14 cellular contexts compared by ENCODE assay signal in the genomic region with DNA sequence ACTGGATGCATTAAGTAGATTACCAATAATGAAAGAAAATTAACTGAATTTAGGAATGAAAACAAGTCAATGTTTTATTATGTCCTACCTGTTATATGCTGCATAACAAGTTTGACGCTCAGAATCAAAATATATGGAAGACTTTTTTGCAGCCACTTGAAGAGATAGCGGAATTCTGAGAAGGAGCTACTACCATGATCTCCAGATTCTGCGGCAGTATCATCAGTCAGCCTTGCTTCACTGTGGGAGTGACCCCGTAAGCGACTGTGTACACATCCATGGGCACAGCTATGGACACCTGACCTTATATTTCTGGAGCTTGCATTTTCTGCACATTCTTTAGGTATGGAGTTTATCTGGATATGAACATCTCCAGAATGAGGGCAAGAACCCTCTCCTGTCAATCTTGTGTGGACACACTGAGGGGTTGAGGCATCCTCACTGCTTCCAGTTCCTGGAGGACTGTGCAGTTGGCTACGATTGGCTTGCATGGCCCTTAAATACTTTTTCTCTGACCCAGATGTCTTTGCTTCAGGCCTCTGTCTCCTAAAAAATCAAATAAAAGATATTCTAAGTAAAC. TPM values are rescaled to one million over a fixed set of nuclear protein-coding genes. Genes with fewer than 3 reads are reported as not detected.
DNase-seq lines count a peak whose midpoint lies in the region; ATAC-seq and TF ChIP-seq lines count a peak whose summit lies in the region.
"Had no signal": no experiment of that assay in that cellular context is flagged by ENCODE, and none has a peak within 500 bp of the region (broad histone marks: within the 10 kb centered on the region; RNA-seq: fewer than 3 reads in every experiment).

No MANE protein-coding gene starts in this region.

- H3K27me3 ChIP-seq in CD4-positive, alpha-beta T cell (ENCODE audit: control insufficient read depth, insufficient read depth, low read length): no peaks in the 10 kb centered on the region
- H3K27me3 ChIP-seq in adipocyte (replicated peaks; ENCODE audit: control insufficient read depth, insufficient read depth, low read length): no peaks in the 10 kb centered on the region
- H3K27me3 ChIP-seq: body of pancreas, SJSA1 had no signal

- H3K4me3 Mint-ChIP-seq in CD4-positive, alpha-beta T cell: peak overlapping the region; percentile 94
- H3K4me3 Mint-ChIP-seq in IgD-negative memory B cell: peak overlapping the region; percentile 41 to 99 (median 96)
- peak overlapping the region; percentile 86 for H3K4me3 Mint-ChIP-seq in nephron progenitor cell

- peak overlapping the region; percentile 89 for H3K27ac Mint-ChIP-seq in CD4-positive, alpha-beta T cell
- no peak overlapping the region for H3K27ac Mint-ChIP-seq in IgD-negative memory B cell
- H3K27ac Mint-ChIP-seq in nephron progenitor cell: no peak overlapping the region

- POLR2A ChIA-PET in CD4-positive, alpha-beta T cell (lab: Charles Lee): interaction anchor here (3.1 kb wide), 1 partner anchor 70 kb away, joined by 35 read pairs; a partner anchor contains a TSS

- H3K27me3 Mint-ChIP-seq in CD4-positive, alpha-beta T cell: no peaks in the 10 kb centered on the region
- H3K27me3 Mint-ChIP-seq in IgD-negative memory B cell (no peaks in the 10 kb centered on the region), nephron progenitor cell (ENCODE audit: low read depth, poor library complexity) (peaks cover 4% of the 10 kb centered on the region)

- no peaks in the 10 kb centered on the region for H3K9me3 Mint-ChIP-seq in CD4-positive, alpha-beta T cell
- H3K9me3 Mint-ChIP-seq in IgD-negative memory B cell (no peaks in the 10 kb centered on the region), nephron progenitor cell (no peaks in the 10 kb centered on the region)

- peaks cover 33% of the 10 kb centered on the region for H3K36me3 Mint-ChIP-seq in CD4-positive, alpha-beta T cell (ENCODE audit: low read depth)
- H3K36me3 Mint-ChIP-seq in IgD-negative memory B cell (peaks cover 2% of the 10 kb centered on the region), nephron progenitor cell (ENCODE audit: low read depth) (peaks cover 27% of the 10 kb centered on the region)

- no peak overlapping the region for H3K27ac ChIP-seq in CD4-positive, alpha-beta T cell (ENCODE audit: low read depth, low read length)

- intact Hi-C loops in CD4-positive, alpha-beta T cell (cut with DNase I, micrococcal nuclease): loop anchor here (5.0 to 10.0 kb wide), 4 partner anchors 48 to 858 kb away; a partner anchor contains a TSS

- no peak for DNase-seq in CD4-positive, alpha-beta T cell
- no peak for DNase-seq in adipocyte (ENCODE audit: low read depth)
- DNase-seq in nephron progenitor cell: no peak
- no peak for DNase-seq in cerebellum (ENCODE audit: low spot score)
- DNase-seq in NCI-H2196 (lab: John Stamatoyannopoulos, UW; ENCODE audit: unreplicated experiment): no peak
- no peak for DNase-seq in effector CD8-positive, alpha-beta T cell (lab: John Stamatoyannopoulos, UW)
- no peak for DNase-seq in NCI-H2081 (lab: John Stamatoyannopoulos, UW)
- DNase-seq: body of pancreas; NCI-H1436; NCI-H69; stimulated activated CD4-positive, alpha-beta T cell treated with anti-CD3 and anti-CD28 coated beads, Interleukin-4, amount 100 ng/mL, for 1 hour had no signal

- TF ChIP-seq CTCF in CD4-positive, alpha-beta T cell (IDR thresholded peaks at IDR 0.05): no peak
- TF ChIP-seq CTCF in nephron progenitor cell (IDR thresholded peaks at IDR 0.05): no peak

- H3K36me3 ChIP-seq in adipocyte (ENCODE audit: control insufficient read depth, insufficient read depth, low read length, severe bottlenecking): peaks cover 19% of the 10 kb centered on the region

- H3K9ac ChIP-seq in adipocyte (ENCODE audit: low read length): peak overlapping the region; percentile 99

- peak overlapping the region; percentile 92 for H3K4me3 ChIP-seq in adipocyte (ENCODE audit: low read length)
- H3K4me3 ChIP-seq: body of pancreas, lung had no signal

- ATAC-seq in CD4-positive, alpha-beta T cell (ENCODE audit: poor library complexity): no peak
- ATAC-seq: body of pancreas had no signal

- H3K4me1 ChIP-seq in adipocyte (ENCODE audit: control insufficient read depth, insufficient read depth, low read length): peaks cover 19% of the 10 kb centered on the region

- H3K9me3 ChIP-seq in CD4-positive, alpha-beta T cell (ENCODE audit: control insufficient read depth, low read length): no peaks in the 10 kb centered on the region
- H3K9me3 ChIP-seq in adipocyte (ENCODE audit: control insufficient read depth, low read length): no peaks in the 10 kb centered on the region
- H3K9me3 ChIP-seq: body of pancreas, SJSA1 had no signal

- CTCF ChIA-PET in CD4-positive, alpha-beta T cell (lab: Charles Lee): interaction anchor here (1.3 kb wide), 1 partner anchor 48 kb away, joined by 3 read pairs; no protein-coding TSS in a partner anchor

- H3K4me1 Mint-ChIP-seq in CD4-positive, alpha-beta T cell (ENCODE audit: low read depth): peaks cover 34% of the 10 kb centered on the region
- H3K4me1 Mint-ChIP-seq in IgD-negative memory B cell (peaks cover 15 to 22% (median 21%) of the 10 kb centered on the region in 3 donors), nephron progenitor cell (peaks cover 19% of the 10 kb centered on the region)

RNA-seq across cellular contexts. Expression of a gene that starts 1.7 kb away (rescaled TPM):
- total RNA-seq in CD4-positive, alpha-beta T cell: 10 to 100 TPM; 19.8 to 19.9 TPM
- 28.4 TPM for polyA plus RNA-seq in IgD-negative memory B cell
- 25.2 TPM for total RNA-seq in cerebellum
